ENCODE assay signal across 29 cellular contexts in genomic region chr4:189033801-189034347, GRCh38.
"Had no signal": no experiment of that assay in that cellular context is flagged by ENCODE, and none has a peak within 500 bp of the region (broad histone marks: within the 10 kb centered on the region; RNA-seq: fewer than 3 reads in every experiment).

No MANE protein-coding gene starts in this region.

- H3K27me3 Mint-ChIP-seq: activated CD4-positive, alpha-beta T cell treated with anti-CD3 and anti-CD28 coated beads for 36 hours; activated CD4-positive, alpha-beta T cell treated with anti-CD3 and anti-CD28 coated beads, Interleukin-2, amount 10 ng/mL, durations not matched to agents 7 days and 5 days; activated naive CD4-positive, alpha-beta T cell treated with anti-CD3 and anti-CD28 coated beads, Interleukin-2, amount 50 U/mL, for 24 hours; activated naive CD8-positive, alpha-beta T cell treated with anti-CD3 and anti-CD28 coated beads, Interleukin-2, amount 10 ng/mL, durations not matched to agents 7 days and 5 days; activated T-cell treated with anti-CD3 and anti-CD28 coated beads, Interleukin-2, amount 50 U/mL, for 24 hours had no signal

- H3K4me1 Mint-ChIP-seq: activated CD4-positive, alpha-beta T cell treated with anti-CD3 and anti-CD28 coated beads for 36 hours; activated CD4-positive, alpha-beta T cell treated with anti-CD3 and anti-CD28 coated beads, Interleukin-2, amount 10 ng/mL, durations not matched to agents 7 days and 5 days; activated naive CD4-positive, alpha-beta T cell treated with anti-CD3 and anti-CD28 coated beads, Interleukin-2, amount 50 U/mL, for 24 hours; activated naive CD8-positive, alpha-beta T cell treated with anti-CD3 and anti-CD28 coated beads, Interleukin-2, amount 10 ng/mL, durations not matched to agents 7 days and 5 days had no signal

- H3K36me3 Mint-ChIP-seq: activated naive CD4-positive, alpha-beta T cell treated with anti-CD3 and anti-CD28 coated beads, Interleukin-2, amount 50 U/mL, for 24 hours; activated naive CD8-positive, alpha-beta T cell treated with anti-CD3 and anti-CD28 coated beads, Interleukin-2, amount 10 ng/mL, durations not matched to agents 7 days and 5 days had no signal

- DNase-seq: activated CD4-positive, alpha-beta T cell treated with anti-CD3 and anti-CD28 coated beads for 36 hours; activated CD4-positive, alpha-beta T cell treated with anti-CD3 and anti-CD28 coated beads, Interleukin-2, amount 10 ng/mL, durations not matched to agents 7 days and 5 days; activated CD4-positive, alpha-beta T cell treated with anti-CD3 and anti-CD28 coated beads, Interleukin-2, amount 50 U/mL, for 48 hours; activated CD8-positive, alpha-beta T cell treated with anti-CD3 and anti-CD28 coated beads, Interleukin-2, amount 10 ng/mL, durations not matched to agents 7 days and 5 days; activated gamma-delta T cell; activated naive CD4-positive, alpha-beta T cell treated with Interleukin-2 at 50 U/mL for 16 hours; activated naive CD8-positive, alpha-beta T cell treated with anti-CD3 and anti-CD28 coated beads, Interleukin-2, amount 10 ng/mL, durations not matched to agents 7 days and 5 days; activated T-cell treated with anti-CD3 and anti-CD28 coated beads, Interleukin-2, amount 50 U/mL, for 24 hours; amygdala; Kasumi-1; KBM-7; MG63; MV-4-11; NCI-H1105; NCI-H1417 treated with DMSO at 0.1 percent for 48 hours; NCI-H187 treated with DMSO at 0.1 percent for 48 hours; NCI-H2081 treated with DMSO at 0.1 percent for 48 hours; NCI-H226; NCI-H446 treated with DMSO at 0.1 percent for 48 hours; NCI-H524; NCI-H69; NCI-H82; OCI-M1; Right ventricle myocardium superior; T1000 had no signal

- H3K4me3 Mint-ChIP-seq: activated CD4-positive, alpha-beta T cell treated with anti-CD3 and anti-CD28 coated beads for 36 hours; activated CD4-positive, alpha-beta T cell treated with anti-CD3 and anti-CD28 coated beads, Interleukin-2, amount 10 ng/mL, durations not matched to agents 7 days and 5 days; activated CD8-positive, alpha-beta T cell treated with anti-CD3 and anti-CD28 coated beads, Interleukin-2, amount 10 ng/mL, durations not matched to agents 7 days and 5 days; activated naive CD4-positive, alpha-beta T cell treated with anti-CD3 and anti-CD28 coated beads, Interleukin-2, amount 50 U/mL, for 24 hours; activated naive CD8-positive, alpha-beta T cell treated with anti-CD3 and anti-CD28 coated beads, Interleukin-2, amount 10 ng/mL, durations not matched to agents 7 days and 5 days; activated T-cell treated with anti-CD3 and anti-CD28 coated beads, Interleukin-2, amount 50 U/mL, for 24 hours had no signal

- H3K4me1 ChIP-seq: ascending aorta had no signal

- H3K27ac Mint-ChIP-seq: activated CD4-positive, alpha-beta T cell treated with anti-CD3 and anti-CD28 coated beads for 36 hours; activated CD4-positive, alpha-beta T cell treated with anti-CD3 and anti-CD28 coated beads, Interleukin-2, amount 10 ng/mL, durations not matched to agents 7 days and 5 days; activated CD8-positive, alpha-beta T cell treated with anti-CD3 and anti-CD28 coated beads, Interleukin-2, amount 10 ng/mL, durations not matched to agents 7 days and 5 days; activated naive CD4-positive, alpha-beta T cell treated with anti-CD3 and anti-CD28 coated beads, Interleukin-2, amount 50 U/mL, for 24 hours; activated naive CD8-positive, alpha-beta T cell treated with anti-CD3 and anti-CD28 coated beads, Interleukin-2, amount 10 ng/mL, durations not matched to agents 7 days and 5 days; activated T-cell treated with anti-CD3 and anti-CD28 coated beads, Interleukin-2, amount 50 U/mL, for 24 hours; activated T-helper 2 cell treated with anti-CD3 and anti-CD28 coated beads, Interferon-gamma antibody, Interleukin-2, Interleukin-4, amounts not matched to agents 10 μg/mL and 5 μg/mL and 100 μg/mL, durations not matched to agents 14 hours and 24 hours and 36 hours had no signal

- H3K36me3 ChIP-seq: ascending aorta, MG63 had no signal

- H3K9me3 Mint-ChIP-seq: activated naive CD4-positive, alpha-beta T cell treated with anti-CD3 and anti-CD28 coated beads, Interleukin-2, amount 50 U/mL, for 24 hours had no signal

- H3K9me3 ChIP-seq: ascending aorta, MG63 had no signal

- H3K4me3 ChIP-seq: ascending aorta, MG63 had no signal

- H3K27me3 ChIP-seq: ascending aorta, MG63 had no signal

- H3K27ac ChIP-seq: ascending aorta had no signal

- ATAC-seq: activated CD4-positive, alpha-beta T cell treated with anti-CD3 and anti-CD28 coated beads for 36 hours; activated CD4-positive, CD25-positive, alpha-beta regulatory T cell treated with anti-CD3 and anti-CD28 coated beads, Interleukin-2, amount 50 U/mL, for 24 hours; activated CD8-positive, alpha-beta T cell treated with anti-CD3 and anti-CD28 coated beads, Interleukin-2, amount 10 ng/mL, durations not matched to agents 7 days and 5 days had no signal
